ENCODE assay signal across 10 cellular contexts in the genomic region with DNA sequence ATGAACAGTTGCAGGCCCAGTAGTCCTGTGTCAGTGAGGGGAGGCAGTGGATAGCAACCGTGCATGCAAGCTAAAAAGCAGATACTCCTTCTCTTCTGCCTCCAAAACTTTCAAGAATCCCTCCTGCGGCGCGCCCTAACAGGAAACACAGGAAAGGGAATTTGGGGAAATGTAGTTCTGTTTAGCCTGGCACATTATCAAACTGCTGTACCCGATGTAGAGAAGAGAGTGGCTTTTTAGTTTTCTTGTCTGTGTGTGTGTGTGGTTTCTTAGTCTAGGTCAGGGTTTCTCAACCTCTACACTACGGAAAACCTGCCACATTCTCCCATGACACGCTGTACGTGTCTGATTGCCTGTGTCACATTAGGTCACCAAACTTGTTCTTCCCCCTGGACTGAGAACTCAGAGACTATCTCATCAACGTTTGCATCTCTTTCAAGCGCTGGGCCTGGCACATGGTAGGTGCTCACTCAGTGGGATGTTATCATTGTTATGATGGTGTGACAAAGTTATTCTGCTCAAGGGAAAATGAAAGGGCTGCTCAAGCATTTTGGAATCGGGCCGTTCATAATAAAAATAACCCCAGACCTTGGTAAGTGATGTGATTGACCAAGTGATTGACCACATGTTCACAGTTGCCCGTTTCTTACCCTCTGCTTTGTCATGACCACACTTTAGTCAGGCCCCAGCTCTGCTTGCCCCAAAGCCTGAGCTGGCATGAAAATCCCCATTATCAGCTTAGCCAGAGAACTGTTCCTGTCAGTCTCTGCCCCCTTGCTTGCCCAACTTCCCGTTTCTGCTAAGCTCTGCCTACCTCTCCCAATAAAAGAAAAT. TPM values are rescaled to one million over a fixed set of nuclear protein-coding genes. Genes with fewer than 3 reads are reported as not detected.
DNase-seq lines count a peak whose midpoint lies in the region; ATAC-seq and TF ChIP-seq lines count a peak whose summit lies in the region.
"Had no signal": no experiment of that assay in that cellular context is flagged by ENCODE, and none has a peak within 500 bp of the region (broad histone marks: within the 10 kb centered on the region; RNA-seq: fewer than 3 reads in every experiment).

No MANE protein-coding gene starts in this region.

- H3K4me2 ChIP-seq in MM.1S (ENCODE audit: low read depth, low read length): no peak overlapping the region

- H3K9me2 ChIP-seq in MM.1S (replicated peaks; ENCODE audit: insufficient read depth, low read length): no peaks in the 10 kb centered on the region

- H3K4me1 ChIP-seq in MM.1S (ENCODE audit: low read length) (no peaks in the 10 kb centered on the region), Peyer's patch (no peaks in the 10 kb centered on the region)

- TF ChIP-seq POLR2A in Peyer's patch (IDR thresholded peaks at IDR 0.05): no peak

- H3K79me2 ChIP-seq in MM.1S (ENCODE audit: low read length): no peaks in the 10 kb centered on the region

- intact Hi-C loops in sciatic nerve (cut with DNase I): no loop called here

- H3K27ac ChIP-seq in MM.1S (ENCODE audit: low read length): no peak overlapping the region
- peak overlapping the region in 1 of 4 donors; percentile 5 for H3K27ac ChIP-seq in Peyer's patch

- no peaks in the 10 kb centered on the region for H3K36me3 ChIP-seq in MM.1S (replicated peaks; ENCODE audit: insufficient read depth, low read length)
- no peaks in the 10 kb centered on the region for H3K36me3 ChIP-seq in Peyer's patch

- H3K9ac ChIP-seq in MM.1S (ENCODE audit: low read length): no peak overlapping the region

- H2AFZ ChIP-seq in MM.1S (ENCODE audit: low read length): no peak overlapping the region

- H3K9me3 ChIP-seq in MM.1S (replicated peaks; ENCODE audit: insufficient read depth, low read length) (no peaks in the 10 kb centered on the region), Peyer's patch (no peaks in the 10 kb centered on the region)

- H3K27me3 ChIP-seq in MM.1S (replicated peaks; ENCODE audit: insufficient read depth, low read length): no peaks in the 10 kb centered on the region
- no peaks in the 10 kb centered on the region for H3K27me3 ChIP-seq in Peyer's patch

- peak; percentile 72 for ATAC-seq in sciatic nerve
- ATAC-seq: K562, left colon had no signal

- no peak overlapping the region for H3K4me3 ChIP-seq in epithelial cell of esophagus (ENCODE audit: low read length)
- no peak overlapping the region for H3K4me3 ChIP-seq in MM.1S (ENCODE audit: low read length)
- H3K4me3 ChIP-seq in Peyer's patch: no peak overlapping the region
- H3K4me3 ChIP-seq: K562 had no signal

- TF ChIP-seq CTCF in epithelial cell of esophagus (IDR thresholded peaks at IDR 0.05; ENCODE audit: insufficient read depth, low read depth, low read length, missing control alignments) (no peak), MM.1S (IDR thresholded peaks at IDR 0.05; ENCODE audit: low read length) (no peak), Peyer's patch (IDR thresholded peaks at IDR 0.05) (no peak)

- no peaks in the 10 kb centered on the region for H4K20me1 ChIP-seq in MM.1S (ENCODE audit: insufficient read depth, low read length)

- H3F3A ChIP-seq in MM.1S (ENCODE audit: insufficient read depth, low read length): no peaks in the 10 kb centered on the region

- peak; percentile 13 for DNase-seq in GM03348 (ENCODE audit: low spot score)
- DNase-seq in NOMO-1 treated with DMSO at 0.1 percent for 48 hours (lab: John Stamatoyannopoulos, UW; ENCODE audit: unreplicated experiment): peak; percentile 80
- peak; percentile 46 for DNase-seq in epithelial cell of esophagus (ENCODE audit: low read depth)
- no peak for DNase-seq in sciatic nerve (ENCODE audit: low spot score)
- DNase-seq in NCI-H526 treated with DMSO at 0.1 percent for 48 hours (lab: John Stamatoyannopoulos, UW): no peak
- DNase-seq in stimulated activated CD4-positive, alpha-beta T cell treated with anti-CD3 and anti-CD28 coated beads, Interleukin-4, amount 100 ng/mL, for 1 hour: no peak
- no peak for DNase-seq in MM.1S
- DNase-seq in Peyer's patch: no peak
- DNase-seq: left colon had no signal

RNA-seq across cellular contexts. Expression of a gene that starts 33.2 kb away (rescaled TPM):
- total RNA-seq in sciatic nerve (not detected), Peyer's patch (100 to 1,000 TPM in 3 of 4 donors, 1 to 10 TPM in 1; 1.7 to 500 (median 217) TPM)

Comparison
In these comparisons a context has a peak if more than half of its experiments do, and no peak if none do; other contexts are left out.
1. DNase-seq: peak in GM03348 (single experiment), NOMO-1 treated with DMSO at 0.1 percent for 48 hours (single experiment) and epithelial cell of esophagus (single experiment); none in sciatic nerve (single experiment), NCI-H526 treated with DMSO at 0.1 percent for 48 hours (single experiment), stimulated activated CD4-positive, alpha-beta T cell treated with anti-CD3 and anti-CD28 coated beads, Interleukin-4, amount 100 ng/mL, for 1 hour (single experiment), MM.1S (single experiment) and Peyer's patch (0 of 3).